In the genomic region with DNA sequence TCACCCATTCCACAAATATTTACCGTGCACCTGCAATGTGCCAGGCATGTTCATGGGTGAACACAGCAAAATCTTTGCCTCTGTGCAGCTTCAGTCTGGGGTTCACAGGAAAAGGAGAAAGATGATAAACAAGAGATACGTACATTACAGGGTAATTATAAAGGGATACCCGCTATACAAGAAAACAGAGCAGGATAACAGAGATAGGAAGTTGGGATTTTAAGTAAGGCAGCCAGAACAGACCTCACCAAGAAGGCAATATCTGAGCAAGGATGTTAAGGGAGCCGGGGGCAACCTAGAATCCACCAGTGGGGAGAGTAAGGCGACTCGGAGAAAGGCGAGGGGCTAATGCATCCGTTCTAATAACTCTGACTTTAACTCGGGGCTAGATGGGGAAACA, we compare ENCODE assay signal across 1 cellular context.
TF ChIP-seq lines count a peak whose summit lies in the region.

No MANE protein-coding gene starts in this region.

TF ChIP-seq in GM23338, 12 proteins besides CTCF, POLR2A, EP300 and RAD21 (continued from another document):
- TF ChIP-seq, protein P1, sequence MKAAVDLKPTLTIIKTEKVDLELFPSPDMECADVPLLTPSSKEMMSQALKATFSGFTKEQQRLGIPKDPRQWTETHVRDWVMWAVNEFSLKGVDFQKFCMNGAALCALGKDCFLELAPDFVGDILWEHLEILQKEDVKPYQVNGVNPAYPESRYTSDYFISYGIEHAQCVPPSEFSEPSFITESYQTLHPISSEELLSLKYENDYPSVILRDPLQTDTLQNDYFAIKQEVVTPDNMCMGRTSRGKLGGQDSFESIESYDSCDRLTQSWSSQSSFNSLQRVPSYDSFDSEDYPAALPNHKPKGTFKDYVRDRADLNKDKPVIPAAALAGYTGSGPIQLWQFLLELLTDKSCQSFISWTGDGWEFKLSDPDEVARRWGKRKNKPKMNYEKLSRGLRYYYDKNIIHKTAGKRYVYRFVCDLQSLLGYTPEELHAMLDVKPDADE (IDR thresholded peaks at IDR 0.05): no peak
- TF ChIP-seq ZNF331 (CRISPR knock-in tag; IDR thresholded peaks at IDR 0.05; ENCODE audit: low read depth) (no peak), EZH2phosphoT487 (IDR thresholded peaks at IDR 0.05; ENCODE audit: unreplicated experiment) (no peak), EZH2 (IDR thresholded peaks at IDR 0.05; ENCODE audit: low read depth, unreplicated experiment) (no peak), CREB1 (CRISPR knock-in tag; IDR thresholded peaks at IDR 0.05; ENCODE audit: low read depth) (no peak), REST (IDR thresholded peaks at IDR 0.05; ENCODE audit: unreplicated experiment) (no peak)
